In the genomic region with DNA sequence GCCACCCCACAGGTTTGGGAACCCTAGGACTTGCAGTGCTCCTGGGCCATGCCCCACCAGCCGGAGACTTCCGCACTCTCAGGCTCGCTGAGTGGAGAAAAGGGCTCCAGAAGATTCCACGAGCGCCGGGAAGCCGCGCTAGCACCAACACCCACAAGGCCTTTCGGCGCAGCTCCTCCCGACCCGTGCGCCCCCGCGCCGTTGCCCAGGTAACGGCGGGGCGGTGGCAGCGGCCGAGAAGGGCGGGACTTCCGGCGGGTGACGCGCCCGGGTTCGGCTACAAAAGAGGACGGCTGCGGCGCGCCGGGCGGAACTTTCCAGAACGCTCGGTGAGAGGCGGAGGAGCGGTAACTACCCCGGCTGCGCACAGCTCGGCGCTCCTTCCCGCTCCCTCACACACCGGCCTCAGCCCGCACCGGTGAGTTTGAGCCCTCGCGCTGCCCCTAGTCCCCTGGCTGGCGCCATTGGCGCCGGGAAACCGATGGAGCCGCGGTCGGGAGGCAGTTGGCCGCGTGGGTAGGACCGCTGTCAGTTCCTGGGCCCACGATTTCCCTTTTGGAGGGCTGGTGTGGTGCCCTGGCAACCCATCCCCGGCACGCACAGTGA, we compare ENCODE assay signal across 1 cellular context.
A peak's percentile ranks its signal among the peaks of the same experiment; 100 is the strongest.
TF ChIP-seq lines count a peak whose summit lies in the region.

A gene (plus strand): TSS at position 308 of the 606 bp plus-strand sequence. CDS start 1,212 bp downstream, outside the sequence.

TF ChIP-seq in K562, 482 proteins besides CTCF, POLR2A, EP300 and RAD21 (continued from another document and continues in another):
- TF ChIP-seq, protein P1, sequence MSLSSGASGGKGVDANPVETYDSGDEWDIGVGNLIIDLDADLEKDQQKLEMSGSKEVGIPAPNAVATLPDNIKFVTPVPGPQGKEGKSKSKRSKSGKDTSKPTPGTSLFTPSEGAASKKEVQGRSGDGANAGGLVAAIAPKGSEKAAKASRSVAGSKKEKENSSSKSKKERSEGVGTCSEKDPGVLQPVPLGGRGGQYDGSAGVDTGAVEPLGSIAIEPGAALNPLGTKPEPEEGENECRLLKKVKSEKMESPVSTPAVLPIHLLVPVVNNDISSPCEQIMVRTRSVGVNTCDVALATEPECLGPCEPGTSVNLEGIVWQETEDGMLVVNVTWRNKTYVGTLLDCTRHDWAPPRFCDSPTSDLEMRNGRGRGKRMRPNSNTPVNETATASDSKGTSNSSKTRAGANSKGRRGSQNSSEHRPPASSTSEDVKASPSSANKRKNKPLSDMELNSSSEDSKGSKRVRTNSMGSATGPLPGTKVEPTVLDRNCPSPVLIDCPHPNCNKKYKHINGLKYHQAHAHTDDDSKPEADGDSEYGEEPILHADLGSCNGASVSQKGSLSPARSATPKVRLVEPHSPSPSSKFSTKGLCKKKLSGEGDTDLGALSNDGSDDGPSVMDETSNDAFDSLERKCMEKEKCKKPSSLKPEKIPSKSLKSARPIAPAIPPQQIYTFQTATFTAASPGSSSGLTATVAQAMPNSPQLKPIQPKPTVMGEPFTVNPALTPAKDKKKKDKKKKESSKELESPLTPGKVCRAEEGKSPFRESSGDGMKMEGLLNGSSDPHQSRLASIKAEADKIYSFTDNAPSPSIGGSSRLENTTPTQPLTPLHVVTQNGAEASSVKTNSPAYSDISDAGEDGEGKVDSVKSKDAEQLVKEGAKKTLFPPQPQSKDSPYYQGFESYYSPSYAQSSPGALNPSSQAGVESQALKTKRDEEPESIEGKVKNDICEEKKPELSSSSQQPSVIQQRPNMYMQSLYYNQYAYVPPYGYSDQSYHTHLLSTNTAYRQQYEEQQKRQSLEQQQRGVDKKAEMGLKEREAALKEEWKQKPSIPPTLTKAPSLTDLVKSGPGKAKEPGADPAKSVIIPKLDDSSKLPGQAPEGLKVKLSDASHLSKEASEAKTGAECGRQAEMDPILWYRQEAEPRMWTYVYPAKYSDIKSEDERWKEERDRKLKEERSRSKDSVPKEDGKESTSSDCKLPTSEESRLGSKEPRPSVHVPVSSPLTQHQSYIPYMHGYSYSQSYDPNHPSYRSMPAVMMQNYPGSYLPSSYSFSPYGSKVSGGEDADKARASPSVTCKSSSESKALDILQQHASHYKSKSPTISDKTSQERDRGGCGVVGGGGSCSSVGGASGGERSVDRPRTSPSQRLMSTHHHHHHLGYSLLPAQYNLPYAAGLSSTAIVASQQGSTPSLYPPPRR (CRISPR knock-in tag; IDR thresholded peaks at IDR 0.05; ENCODE audit: borderline replicate concordance) = no peak
- TF ChIP-seq TAL1 (IDR thresholded peaks at IDR 0.05) = no peak
- TF ChIP-seq, protein P2, sequence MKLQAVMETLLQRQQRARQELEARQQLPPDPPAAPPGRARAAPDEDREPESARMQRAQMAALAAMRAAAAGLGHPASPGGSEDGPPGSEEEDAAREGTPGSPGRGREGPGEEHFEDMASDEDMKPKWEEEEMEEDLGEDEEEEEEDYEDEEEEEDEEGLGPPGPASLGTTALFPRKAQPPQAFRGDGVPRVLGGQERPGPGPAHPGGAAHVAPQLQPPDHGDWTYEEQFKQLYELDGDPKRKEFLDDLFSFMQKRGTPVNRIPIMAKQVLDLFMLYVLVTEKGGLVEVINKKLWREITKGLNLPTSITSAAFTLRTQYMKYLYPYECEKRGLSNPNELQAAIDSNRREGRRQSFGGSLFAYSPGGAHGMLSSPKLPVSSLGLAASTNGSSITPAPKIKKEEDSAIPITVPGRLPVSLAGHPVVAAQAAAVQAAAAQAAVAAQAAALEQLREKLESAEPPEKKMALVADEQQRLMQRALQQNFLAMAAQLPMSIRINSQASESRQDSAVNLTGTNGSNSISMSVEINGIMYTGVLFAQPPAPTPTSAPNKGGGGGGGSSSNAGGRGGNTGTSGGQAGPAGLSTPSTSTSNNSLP (IDR thresholded peaks at IDR 0.05; ENCODE audit: borderline replicate concordance, low read depth, low read length) = no peak
- TF ChIP-seq SRF (CRISPR knock-in tag; IDR thresholded peaks at IDR 0.05) = peak in 1 of 2 experiments; percentile 57; a peak in 1 of 4 replicates
- TF ChIP-seq DNMT1 (IDR thresholded peaks at IDR 0.05) = no peak
- TF ChIP-seq RB1 (IDR thresholded peaks at IDR 0.05; ENCODE audit: low read depth) = peak; percentile 6; the same call in 1 of the 2 replicates
- TF ChIP-seq PYGO2 (tag; IDR thresholded peaks at IDR 0.05) = no peak
- no peak for TF ChIP-seq L3MBTL2 (IDR thresholded peaks at IDR 0.05)
- TF ChIP-seq, protein P3, sequence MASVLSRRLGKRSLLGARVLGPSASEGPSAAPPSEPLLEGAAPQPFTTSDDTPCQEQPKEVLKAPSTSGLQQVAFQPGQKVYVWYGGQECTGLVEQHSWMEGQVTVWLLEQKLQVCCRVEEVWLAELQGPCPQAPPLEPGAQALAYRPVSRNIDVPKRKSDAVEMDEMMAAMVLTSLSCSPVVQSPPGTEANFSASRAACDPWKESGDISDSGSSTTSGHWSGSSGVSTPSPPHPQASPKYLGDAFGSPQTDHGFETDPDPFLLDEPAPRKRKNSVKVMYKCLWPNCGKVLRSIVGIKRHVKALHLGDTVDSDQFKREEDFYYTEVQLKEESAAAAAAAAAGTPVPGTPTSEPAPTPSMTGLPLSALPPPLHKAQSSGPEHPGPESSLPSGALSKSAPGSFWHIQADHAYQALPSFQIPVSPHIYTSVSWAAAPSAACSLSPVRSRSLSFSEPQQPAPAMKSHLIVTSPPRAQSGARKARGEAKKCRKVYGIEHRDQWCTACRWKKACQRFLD (CRISPR knock-in tag; IDR thresholded peaks at IDR 0.05) = no peak; the same call in 1 of the 2 replicates
- TF ChIP-seq, protein P4, sequence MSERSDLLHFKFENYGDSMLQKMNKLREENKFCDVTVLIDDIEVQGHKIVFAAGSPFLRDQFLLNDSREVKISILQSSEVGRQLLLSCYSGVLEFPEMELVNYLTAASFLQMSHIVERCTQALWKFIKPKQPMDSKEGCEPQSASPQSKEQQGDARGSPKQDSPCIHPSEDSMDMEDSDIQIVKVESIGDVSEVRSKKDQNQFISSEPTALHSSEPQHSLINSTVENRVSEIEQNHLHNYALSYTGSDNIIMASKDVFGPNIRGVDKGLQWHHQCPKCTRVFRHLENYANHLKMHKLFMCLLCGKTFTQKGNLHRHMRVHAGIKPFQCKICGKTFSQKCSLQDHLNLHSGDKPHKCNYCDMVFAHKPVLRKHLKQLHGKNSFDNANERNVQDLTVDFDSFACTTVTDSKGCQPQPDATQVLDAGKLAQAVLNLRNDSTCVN (CRISPR knock-in tag; IDR thresholded peaks at IDR 0.05) = no peak
- peak; percentile 29 for TF ChIP-seq RBM25 (IDR thresholded peaks at IDR 0.05; ENCODE audit: low read depth, low read length, severe bottlenecking)
- TF ChIP-seq, protein P5, sequence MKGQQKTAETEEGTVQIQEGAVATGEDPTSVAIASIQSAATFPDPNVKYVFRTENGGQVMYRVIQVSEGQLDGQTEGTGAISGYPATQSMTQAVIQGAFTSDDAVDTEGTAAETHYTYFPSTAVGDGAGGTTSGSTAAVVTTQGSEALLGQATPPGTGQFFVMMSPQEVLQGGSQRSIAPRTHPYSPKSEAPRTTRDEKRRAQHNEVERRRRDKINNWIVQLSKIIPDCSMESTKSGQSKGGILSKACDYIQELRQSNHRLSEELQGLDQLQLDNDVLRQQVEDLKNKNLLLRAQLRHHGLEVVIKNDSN (CRISPR knock-in tag; IDR thresholded peaks at IDR 0.05) = no peak
- no peak for TF ChIP-seq ZBTB8A (IDR thresholded peaks at IDR 0.05; ENCODE audit: partially characterized antibody)
- no peak for TF ChIP-seq CEBPB (tag; IDR thresholded peaks at IDR 0.05)
- no peak for TF ChIP-seq ZFP1 (CRISPR knock-in tag; IDR thresholded peaks at IDR 0.05)
- TF ChIP-seq, protein P6, sequence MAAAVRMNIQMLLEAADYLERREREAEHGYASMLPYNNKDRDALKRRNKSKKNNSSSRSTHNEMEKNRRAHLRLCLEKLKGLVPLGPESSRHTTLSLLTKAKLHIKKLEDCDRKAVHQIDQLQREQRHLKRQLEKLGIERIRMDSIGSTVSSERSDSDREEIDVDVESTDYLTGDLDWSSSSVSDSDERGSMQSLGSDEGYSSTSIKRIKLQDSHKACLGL (CRISPR knock-in tag; IDR thresholded peaks at IDR 0.05; ENCODE audit: borderline replicate concordance, poor library complexity, severe bottlenecking) = no peak
- TF ChIP-seq HMG20B (CRISPR knock-in tag; IDR thresholded peaks at IDR 0.05) = no peak
- TF ChIP-seq, protein P7, sequence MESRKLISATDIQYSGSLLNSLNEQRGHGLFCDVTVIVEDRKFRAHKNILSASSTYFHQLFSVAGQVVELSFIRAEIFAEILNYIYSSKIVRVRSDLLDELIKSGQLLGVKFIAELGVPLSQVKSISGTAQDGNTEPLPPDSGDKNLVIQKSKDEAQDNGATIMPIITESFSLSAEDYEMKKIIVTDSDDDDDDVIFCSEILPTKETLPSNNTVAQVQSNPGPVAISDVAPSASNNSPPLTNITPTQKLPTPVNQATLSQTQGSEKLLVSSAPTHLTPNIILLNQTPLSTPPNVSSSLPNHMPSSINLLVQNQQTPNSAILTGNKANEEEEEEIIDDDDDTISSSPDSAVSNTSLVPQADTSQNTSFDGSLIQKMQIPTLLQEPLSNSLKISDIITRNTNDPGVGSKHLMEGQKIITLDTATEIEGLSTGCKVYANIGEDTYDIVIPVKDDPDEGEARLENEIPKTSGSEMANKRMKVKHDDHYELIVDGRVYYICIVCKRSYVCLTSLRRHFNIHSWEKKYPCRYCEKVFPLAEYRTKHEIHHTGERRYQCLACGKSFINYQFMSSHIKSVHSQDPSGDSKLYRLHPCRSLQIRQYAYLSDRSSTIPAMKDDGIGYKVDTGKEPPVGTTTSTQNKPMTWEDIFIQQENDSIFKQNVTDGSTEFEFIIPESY (CRISPR knock-in tag; IDR thresholded peaks at IDR 0.05) = no peak
- TF ChIP-seq RHOXF2B (CRISPR knock-in tag; conservative IDR thresholded peaks at IDR 0.05) = no peak
- TF ChIP-seq NEUROD1 (IDR thresholded peaks at IDR 0.05; ENCODE audit: borderline replicate concordance, low read depth, low read length, partially characterized antibody) = peak; percentile 27
- TF ChIP-seq, protein P8, sequence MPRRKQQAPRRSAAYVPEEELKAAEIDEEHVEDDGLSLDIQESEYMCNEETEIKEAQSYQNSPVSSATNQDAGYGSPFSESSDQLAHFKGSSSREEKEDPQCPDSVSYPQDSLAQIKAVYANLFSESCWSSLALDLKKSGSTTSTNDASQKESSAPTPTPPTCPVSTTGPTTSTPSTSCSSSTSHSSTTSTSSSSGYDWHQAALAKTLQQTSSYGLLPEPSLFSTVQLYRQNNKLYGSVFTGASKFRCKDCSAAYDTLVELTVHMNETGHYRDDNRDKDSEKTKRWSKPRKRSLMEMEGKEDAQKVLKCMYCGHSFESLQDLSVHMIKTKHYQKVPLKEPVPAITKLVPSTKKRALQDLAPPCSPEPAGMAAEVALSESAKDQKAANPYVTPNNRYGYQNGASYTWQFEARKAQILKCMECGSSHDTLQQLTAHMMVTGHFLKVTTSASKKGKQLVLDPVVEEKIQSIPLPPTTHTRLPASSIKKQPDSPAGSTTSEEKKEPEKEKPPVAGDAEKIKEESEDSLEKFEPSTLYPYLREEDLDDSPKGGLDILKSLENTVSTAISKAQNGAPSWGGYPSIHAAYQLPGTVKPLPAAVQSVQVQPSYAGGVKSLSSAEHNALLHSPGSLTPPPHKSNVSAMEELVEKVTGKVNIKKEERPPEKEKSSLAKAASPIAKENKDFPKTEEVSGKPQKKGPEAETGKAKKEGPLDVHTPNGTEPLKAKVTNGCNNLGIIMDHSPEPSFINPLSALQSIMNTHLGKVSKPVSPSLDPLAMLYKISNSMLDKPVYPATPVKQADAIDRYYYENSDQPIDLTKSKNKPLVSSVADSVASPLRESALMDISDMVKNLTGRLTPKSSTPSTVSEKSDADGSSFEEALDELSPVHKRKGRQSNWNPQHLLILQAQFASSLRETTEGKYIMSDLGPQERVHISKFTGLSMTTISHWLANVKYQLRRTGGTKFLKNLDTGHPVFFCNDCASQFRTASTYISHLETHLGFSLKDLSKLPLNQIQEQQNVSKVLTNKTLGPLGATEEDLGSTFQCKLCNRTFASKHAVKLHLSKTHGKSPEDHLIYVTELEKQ (CRISPR knock-in tag; IDR thresholded peaks at IDR 0.05) = no peak
- no peak for TF ChIP-seq KLF13 (tag; IDR thresholded peaks at IDR 0.05; ENCODE audit: borderline replicate concordance, low read depth)
- TF ChIP-seq, protein P9, sequence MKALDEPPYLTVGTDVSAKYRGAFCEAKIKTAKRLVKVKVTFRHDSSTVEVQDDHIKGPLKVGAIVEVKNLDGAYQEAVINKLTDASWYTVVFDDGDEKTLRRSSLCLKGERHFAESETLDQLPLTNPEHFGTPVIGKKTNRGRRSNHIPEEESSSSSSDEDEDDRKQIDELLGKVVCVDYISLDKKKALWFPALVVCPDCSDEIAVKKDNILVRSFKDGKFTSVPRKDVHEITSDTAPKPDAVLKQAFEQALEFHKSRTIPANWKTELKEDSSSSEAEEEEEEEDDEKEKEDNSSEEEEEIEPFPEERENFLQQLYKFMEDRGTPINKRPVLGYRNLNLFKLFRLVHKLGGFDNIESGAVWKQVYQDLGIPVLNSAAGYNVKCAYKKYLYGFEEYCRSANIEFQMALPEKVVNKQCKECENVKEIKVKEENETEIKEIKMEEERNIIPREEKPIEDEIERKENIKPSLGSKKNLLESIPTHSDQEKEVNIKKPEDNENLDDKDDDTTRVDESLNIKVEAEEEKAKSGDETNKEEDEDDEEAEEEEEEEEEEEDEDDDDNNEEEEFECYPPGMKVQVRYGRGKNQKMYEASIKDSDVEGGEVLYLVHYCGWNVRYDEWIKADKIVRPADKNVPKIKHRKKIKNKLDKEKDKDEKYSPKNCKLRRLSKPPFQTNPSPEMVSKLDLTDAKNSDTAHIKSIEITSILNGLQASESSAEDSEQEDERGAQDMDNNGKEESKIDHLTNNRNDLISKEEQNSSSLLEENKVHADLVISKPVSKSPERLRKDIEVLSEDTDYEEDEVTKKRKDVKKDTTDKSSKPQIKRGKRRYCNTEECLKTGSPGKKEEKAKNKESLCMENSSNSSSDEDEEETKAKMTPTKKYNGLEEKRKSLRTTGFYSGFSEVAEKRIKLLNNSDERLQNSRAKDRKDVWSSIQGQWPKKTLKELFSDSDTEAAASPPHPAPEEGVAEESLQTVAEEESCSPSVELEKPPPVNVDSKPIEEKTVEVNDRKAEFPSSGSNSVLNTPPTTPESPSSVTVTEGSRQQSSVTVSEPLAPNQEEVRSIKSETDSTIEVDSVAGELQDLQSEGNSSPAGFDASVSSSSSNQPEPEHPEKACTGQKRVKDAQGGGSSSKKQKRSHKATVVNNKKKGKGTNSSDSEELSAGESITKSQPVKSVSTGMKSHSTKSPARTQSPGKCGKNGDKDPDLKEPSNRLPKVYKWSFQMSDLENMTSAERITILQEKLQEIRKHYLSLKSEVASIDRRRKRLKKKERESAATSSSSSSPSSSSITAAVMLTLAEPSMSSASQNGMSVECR (CRISPR knock-in tag; IDR thresholded peaks at IDR 0.05) = peak; percentile 92
- TF ChIP-seq, protein P10, sequence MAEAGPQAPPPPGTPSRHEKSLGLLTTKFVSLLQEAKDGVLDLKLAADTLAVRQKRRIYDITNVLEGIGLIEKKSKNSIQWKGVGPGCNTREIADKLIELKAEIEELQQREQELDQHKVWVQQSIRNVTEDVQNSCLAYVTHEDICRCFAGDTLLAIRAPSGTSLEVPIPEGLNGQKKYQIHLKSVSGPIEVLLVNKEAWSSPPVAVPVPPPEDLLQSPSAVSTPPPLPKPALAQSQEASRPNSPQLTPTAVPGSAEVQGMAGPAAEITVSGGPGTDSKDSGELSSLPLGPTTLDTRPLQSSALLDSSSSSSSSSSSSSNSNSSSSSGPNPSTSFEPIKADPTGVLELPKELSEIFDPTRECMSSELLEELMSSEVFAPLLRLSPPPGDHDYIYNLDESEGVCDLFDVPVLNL (CRISPR knock-in tag; IDR thresholded peaks at IDR 0.05; ENCODE audit: low read depth) = no peak
- no peak for TF ChIP-seq MAFF (IDR thresholded peaks at IDR 0.05; ENCODE audit: low read length)
- no peak for TF ChIP-seq MED1 (CRISPR knock-in tag; IDR thresholded peaks at IDR 0.05; ENCODE audit: borderline replicate concordance)
- TF ChIP-seq BACH1 (tag; IDR thresholded peaks at IDR 0.05) = no peak
- TF ChIP-seq ZC3H8 (IDR thresholded peaks at IDR 0.05) = no peak
- no peak for TF ChIP-seq NR4A1 (CRISPR knock-in tag; IDR thresholded peaks at IDR 0.05)
- TF ChIP-seq NR4A1 (tag; IDR thresholded peaks at IDR 0.05) = no peak
- peak; percentile 98 for TF ChIP-seq MTA3 (IDR thresholded peaks at IDR 0.05; ENCODE audit: borderline replicate concordance)
- TF ChIP-seq NFE2L1 (tag; IDR thresholded peaks at IDR 0.05; ENCODE audit: borderline replicate concordance, low read depth) = no peak
- no peak for TF ChIP-seq MEIS2 (IDR thresholded peaks at IDR 0.05; ENCODE audit: partially characterized antibody)
